Comparison of ENCODE assay signal across 8 cellular contexts in the genomic region with DNA sequence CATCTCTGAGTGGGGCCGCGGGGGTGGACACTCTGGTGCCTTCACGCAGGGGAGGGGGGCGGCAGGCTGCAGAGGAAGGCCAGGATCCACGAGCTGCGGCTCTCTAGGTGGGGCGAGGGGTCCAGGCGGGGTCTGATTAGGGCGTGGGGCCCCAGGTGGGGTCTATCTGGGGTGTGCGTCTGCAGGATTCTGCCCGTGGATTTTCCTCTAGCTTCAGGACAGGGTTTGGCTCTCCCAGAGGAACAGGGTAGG. TPM values are rescaled to one million over a fixed set of nuclear protein-coding genes. Genes with fewer than 3 reads are reported as not detected.
DNase-seq lines count a peak whose midpoint lies in the region; ATAC-seq and TF ChIP-seq lines count a peak whose summit lies in the region.

No MANE protein-coding gene starts in this region.

- no peaks in the 10 kb centered on the region for H3F3A ChIP-seq in OCI-LY1 (ENCODE audit: insufficient read depth, low read length)

- no peak for DNase-seq in GM12865 (ENCODE audit: low read depth)
- DNase-seq in HPDE6-E6E7 (ENCODE audit: extremely low spot score): no peak
- DNase-seq in Ammon's horn (ENCODE audit: low spot score): no peak

- no peak for TF ChIP-seq CTCF in GM12865 (IDR thresholded peaks at IDR 0.05; ENCODE audit: insufficient read depth, low read depth, low read length, missing control alignments)
- no peak for TF ChIP-seq CTCF in OCI-LY1 (IDR thresholded peaks at IDR 0.05; ENCODE audit: low read length)
- TF ChIP-seq CTCF in neutrophil (IDR thresholded peaks at IDR 0.05): no peak

- ATAC-seq in esophagus mucosa (peak; percentile 5), GM21528 (IDR thresholded peaks at IDR 0.05; ENCODE audit: low FRiP score, unreplicated experiment) (no peak), GM18858 (IDR thresholded peaks at IDR 0.05; ENCODE audit: unreplicated experiment) (no peak)

- no peaks in the 10 kb centered on the region for H3K27me3 ChIP-seq in OCI-LY1 (ENCODE audit: insufficient read depth, low read length)
- H3K27me3 ChIP-seq in neutrophil: peaks cover 55% of the 10 kb centered on the region

- no peaks in the 10 kb centered on the region for H4K20me1 ChIP-seq in OCI-LY1 (ENCODE audit: insufficient read depth, low read length)

- H3K4me2 ChIP-seq in OCI-LY1 (ENCODE audit: low read length): peak overlapping the region; percentile 85

- H3K4me3 ChIP-seq in GM12865 (ENCODE audit: low read depth, low read length): peak overlapping the region; percentile 59
- H3K4me3 ChIP-seq in OCI-LY1 (ENCODE audit: low read depth, low read length, poor library complexity, severe bottlenecking): peak overlapping the region; percentile 64
- peak overlapping the region; percentile 44 to 50 for H3K4me3 ChIP-seq in neutrophil (ENCODE audit: low read depth in 1 of 2, low read length in 1 of 2)

- no peak overlapping the region for H2AFZ ChIP-seq in OCI-LY1 (ENCODE audit: low read length)

- H3K27ac ChIP-seq in OCI-LY1 (ENCODE audit: low read depth, low read length, poor library complexity, severe bottlenecking) (no peak overlapping the region), neutrophil (no peak overlapping the region)

- H3K9ac ChIP-seq in OCI-LY1 (ENCODE audit: low read length): peak overlapping the region; percentile 74

- peaks cover 29% of the 10 kb centered on the region; the same call in 1 of the 2 replicates for H3K36me3 ChIP-seq in OCI-LY1 (ENCODE audit: insufficient read depth, low read length)
- peaks cover 24% of the 10 kb centered on the region for H3K36me3 ChIP-seq in neutrophil

- no peaks in the 10 kb centered on the region for H3K9me2 ChIP-seq in OCI-LY1 (ENCODE audit: low read depth, low read length)

- no peaks in the 10 kb centered on the region for H3K79me2 ChIP-seq in OCI-LY1 (ENCODE audit: insufficient read depth, low read length)

- H3K4me1 ChIP-seq in OCI-LY1 (ENCODE audit: insufficient read depth, low read length, severe bottlenecking) (peaks cover 26% of the 10 kb centered on the region), neutrophil (ENCODE audit: control insufficient read depth in 1 of 2, insufficient read depth in 1 of 2, low read depth in 1 of 2, low read length in 1 of 2) (peaks cover 9 to 10% of the 10 kb centered on the region in 2 experiments)

- H3K9me3 ChIP-seq in OCI-LY1 (ENCODE audit: low read length) (no peaks in the 10 kb centered on the region), neutrophil (no peaks in the 10 kb centered on the region)

RNA-seq across cellular contexts. Expression of gene JMJD4, which starts 6.3 kb away (rescaled TPM):
- 10.2 TPM for total RNA-seq in esophagus mucosa

RNA-seq across cellular contexts. Expression of gene SNAP47, which starts 6.4 kb away (rescaled TPM):
- 15.8 TPM for total RNA-seq in esophagus mucosa
